In genomic region chr1:2044510-2045319, GRCh38 we compare ENCODE assay signal across 8 cellular contexts. TPM values are rescaled to one million over a fixed set of nuclear protein-coding genes. Genes with fewer than 3 reads are reported as not detected.
A peak's percentile ranks its signal among the peaks of the same experiment; 100 is the strongest.
DNase-seq lines count a peak whose midpoint lies in the region; ATAC-seq, FAIRE-seq and TF ChIP-seq lines count a peak whose summit lies in the region.

No MANE protein-coding gene starts in this region.

- H3K79me2 ChIP-seq in PC-3 (ENCODE audit: low read length) (no peaks in the 10 kb centered on the region), neural cell (replicated peaks; ENCODE audit: insufficient read depth, low read length) (no peaks in the 10 kb centered on the region)

- H3K4me1 ChIP-seq in PC-3 (ENCODE audit: insufficient read depth, low read length) = peaks cover 18% of the 10 kb centered on the region

- peak overlapping the region; percentile 41; the same call in 1 of the 2 replicates for H3K9ac ChIP-seq in PC-3 (ENCODE audit: low read length)
- H3K9ac ChIP-seq in neural cell (ENCODE audit: low read length) = no peak overlapping the region

- H3K4me3 ChIP-seq in PC-3 (ENCODE audit: low read length) = peak overlapping the region; percentile 53
- H3K4me3 ChIP-seq in fibroblast of mammary gland (ENCODE audit: control insufficient read depth, low read depth, low read length) = no peak overlapping the region
- no peak overlapping the region for H3K4me3 ChIP-seq in neural cell (ENCODE audit: low read length)

- no TSS peak for BruUV-seq in PC-3 (replicated peaks; lab: Mats Ljungman, UMichigan)

- H3K27me3 ChIP-seq in PC-3 (ENCODE audit: low read length) = no peaks in the 10 kb centered on the region
- peaks cover 29% of the 10 kb centered on the region for H3K27me3 ChIP-seq in neural cell (ENCODE audit: insufficient read depth, low read depth, low read length)

- H3K36me3 ChIP-seq in PC-3 (ENCODE audit: low read depth, low read length) (no peaks in the 10 kb centered on the region), neural cell (ENCODE audit: insufficient read depth, low read length) (no peaks in the 10 kb centered on the region)

- no peak overlapping the region for H3K27ac ChIP-seq in PC-3 (ENCODE audit: low read length)
- H3K27ac ChIP-seq in neural cell (ENCODE audit: low read length) = no peak overlapping the region

- TF ChIP-seq CTCF in PC-3 (conservative IDR thresholded peaks at IDR 0.05; ENCODE audit: low read depth, low read length) (peak; percentile 80), fibroblast of mammary gland (conservative IDR thresholded peaks at IDR 0.05; ENCODE audit: control insufficient read depth, insufficient read depth, low read depth, low read length) (no peak), neural cell (IDR thresholded peaks at IDR 0.05; ENCODE audit: poor library complexity, severe bottlenecking) (peak; percentile 88)

- POLR2A ChIA-PET in PC-3 (lab: Charles Lee; ENCODE audit: unreplicated experiment) = no interaction called here

- intact Hi-C loops in PC-3 (cut with micrococcal nuclease) = no loop called here

- peak overlapping the region; percentile 97 for H2AFZ ChIP-seq in PC-3 (ENCODE audit: low read length)
- H2AFZ ChIP-seq in neural cell (ENCODE audit: low read depth, low read length) = no peak overlapping the region

- H3F3A ChIP-seq in PC-3 (ENCODE audit: low read length, unreplicated experiment) = no peaks in the 10 kb centered on the region
- no peaks in the 10 kb centered on the region for H3F3A ChIP-seq in neural cell (ENCODE audit: insufficient read depth, low read length, poor library complexity, severe bottlenecking)

- H4K20me1 ChIP-seq in PC-3 (ENCODE audit: low read length) (no peaks in the 10 kb centered on the region), neural cell (ENCODE audit: insufficient read depth) (no peaks in the 10 kb centered on the region)

- DNase-seq in AG08396 (ENCODE audit: low spot score) (peak; percentile 93), GM19239 (ENCODE audit: insufficient read length, low spot score) (peak; percentile 78), PC-3 (peak; percentile 85), activated T-helper 1 cell treated with Interleukin-2 at 50 U/mL for 16 hours (ENCODE audit: low read depth) (peak; percentile 72), fibroblast of mammary gland (ENCODE audit: low read depth) (peak; percentile 15)
- peak; percentile 71 for DNase-seq in stimulated activated naive CD4-positive, alpha-beta T cell treated with Interleukin-2 at 50 U/mL for 16 hours (lab: John Stamatoyannopoulos, UW)

- no peaks in the 10 kb centered on the region for H3K9me3 ChIP-seq in PC-3 (ENCODE audit: low read length)
- H3K9me3 ChIP-seq in neural cell (ENCODE audit: low read length) = no peaks in the 10 kb centered on the region

- peak overlapping the region; percentile 82 for H3K4me2 ChIP-seq in PC-3 (ENCODE audit: low read length)
- H3K4me2 ChIP-seq in neural cell (ENCODE audit: low read length) = no peak overlapping the region

- CTCF ChIA-PET in PC-3 (lab: Charles Lee) = interaction anchor here (0.5 to 2.3 kb wide), 7 partner anchors 10 to 174 kb away, joined by 3 to 34 read pairs (median 5); no protein-coding TSS in a partner anchor

- TF ChIP-seq EP300 in neural cell (conservative IDR thresholded peaks at IDR 0.05; ENCODE audit: poor library complexity, severe bottlenecking) = no peak

- FAIRE-seq in GM19239 (lab: Jason Lieb, UNC) = no peak

- H3K9me2 ChIP-seq in PC-3 (replicated peaks; ENCODE audit: low read length) (no peaks in the 10 kb centered on the region), neural cell (ENCODE audit: insufficient read depth, low read length) (no peaks in the 10 kb centered on the region)

- peak; percentile 78 for TF ChIP-seq RAD21 in neural cell (conservative IDR thresholded peaks at IDR 0.05)

- peak; percentile 54 for ATAC-seq in PC-3
- ATAC-seq in GM19035 (IDR thresholded peaks at IDR 0.05; ENCODE audit: unreplicated experiment) = no peak

TF ChIP-seq in neural cell, 6 proteins besides CTCF, POLR2A, EP300 and RAD21:
- TF ChIP-seq SMC3 (conservative IDR thresholded peaks at IDR 0.05; ENCODE audit: poor library complexity) (peak; percentile 75), MXI1 (conservative IDR thresholded peaks at IDR 0.05; ENCODE audit: poor library complexity, severe bottlenecking) (peak; percentile 37), EZH2 (IDR thresholded peaks at IDR 0.05; ENCODE audit: borderline replicate concordance, insufficient read depth, low read length, poor library complexity, severe bottlenecking) (no peak)

RNA-seq across cellular contexts. Expression of gene PRKCZ, which starts 5.5 kb away (rescaled TPM):
- total RNA-seq in PC-3 (2014; rRNA removed) = 56.8 and 70.8 TPM in 2 replicates
- polyA plus RNA-seq in neural cell = 54.9 and 69.9 TPM in 2 replicates
- polyA minus RNA-seq in neural cell = 38.3 and 39.0 TPM in 2 replicates

RNA-seq across cellular contexts. Expression of gene GABRD, which starts 25.6 kb away (rescaled TPM):
- total RNA-seq in PC-3 (2014; rRNA removed) = not detected in 2 replicates
- 0.70 and 0.85 TPM in 2 replicates for polyA plus RNA-seq in neural cell
- polyA minus RNA-seq in neural cell = 0.49 TPM in 1 of 2 replicates, not detected in the other

RNA-seq across cellular contexts. Expression of gene CFAP74, which starts 41.1 kb away (rescaled TPM):
- 0.23 TPM in 1 of 2 replicates, not detected in the other for total RNA-seq in PC-3 (2014; rRNA removed)
- 0.22 TPM in 1 of 2 replicates, not detected in the other for polyA plus RNA-seq in neural cell
- polyA minus RNA-seq in neural cell = 0.23 TPM in 1 of 2 replicates, not detected in the other

Comparison
In these comparisons a context has a peak if more than half of its experiments do, and no peak if none do; other contexts are left out.
1. DNase-seq: peak in every context shown above with its lines; median percentile 93 in AG08396; 85 in PC-3; 78 in GM19239; 72 in activated T-helper 1 cell treated with Interleukin-2 at 50 U/mL for 16 hours; 71 in stimulated activated naive CD4-positive, alpha-beta T cell treated with Interleukin-2 at 50 U/mL for 16 hours; 15 in fibroblast of mammary gland.